Comparison of ENCODE assay signal across 8 cellular contexts in the genomic region with DNA sequence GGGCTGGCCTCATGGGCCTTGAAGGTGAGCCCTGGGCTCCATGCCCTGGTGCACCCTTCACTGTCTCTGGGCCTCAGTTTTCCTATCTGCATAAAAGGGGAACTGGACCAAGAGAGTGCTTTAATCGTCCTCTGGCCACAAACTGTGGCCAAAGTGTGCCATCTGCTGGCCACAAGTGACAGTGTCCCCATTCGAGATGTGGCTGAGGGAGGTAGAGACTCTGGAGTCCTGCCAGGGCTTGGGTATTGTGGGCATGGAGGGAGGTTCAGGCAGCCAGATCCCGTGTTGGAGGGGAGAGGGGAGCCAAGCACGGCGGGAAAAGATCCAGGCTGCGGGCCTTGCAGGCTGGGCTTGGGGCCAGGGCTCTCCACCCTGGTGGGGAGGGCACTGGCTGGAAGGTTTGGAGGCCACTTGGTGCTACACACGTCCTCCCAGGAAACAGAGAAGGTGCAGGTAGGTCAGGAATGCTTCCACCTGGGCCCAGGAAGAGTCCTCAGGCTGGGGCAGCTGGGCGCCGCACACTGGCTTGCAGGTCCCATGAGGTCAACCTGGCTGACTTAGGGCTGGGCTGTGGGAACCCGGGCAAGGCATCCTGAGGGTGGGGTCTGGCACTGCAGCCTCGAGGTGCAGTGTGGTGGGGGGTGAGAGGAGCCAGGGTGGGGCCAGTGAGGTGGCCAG. TPM values are rescaled to one million over a fixed set of nuclear protein-coding genes. Genes with fewer than 3 reads are reported as not detected.
A peak's percentile ranks its signal among the peaks of the same experiment; 100 is the strongest.
DNase-seq lines count a peak whose midpoint lies in the region; ATAC-seq and TF ChIP-seq lines count a peak whose summit lies in the region.

No MANE protein-coding gene starts in this region.

- H3K4me2 ChIP-seq in GM23338 = no peak overlapping the region

- no peaks in the 10 kb centered on the region; the same call in 1 of the 2 replicates for H3K4me1 ChIP-seq in GM23338 (ENCODE audit: insufficient read depth)
- no peaks in the 10 kb centered on the region for H3K4me1 ChIP-seq in breast epithelium

- H3K9me3 Mint-ChIP-seq in GM23338 = peaks cover 37% of the 10 kb centered on the region

- H3K27ac ChIP-seq in GM23338 (ENCODE audit: low read depth) (no peak overlapping the region), breast epithelium (no peak overlapping the region)

- H3K9me3 ChIP-seq in breast epithelium = peaks cover 8 to 17% of the 10 kb centered on the region in 2 donors

- H3K36me3 ChIP-seq in GM23338 (ENCODE audit: insufficient read depth) = no peaks in the 10 kb centered on the region
- H3K36me3 ChIP-seq in breast epithelium = no peaks in the 10 kb centered on the region

- ATAC-seq in GM23338 = peak; percentile 39
- ATAC-seq in GM21367 (IDR thresholded peaks at IDR 0.05; ENCODE audit: unreplicated experiment) = no peak
- ATAC-seq in HG03565 (IDR thresholded peaks at IDR 0.05; ENCODE audit: unreplicated experiment) = no peak

- H2AFZ ChIP-seq in GM23338 = no peak overlapping the region

- TF ChIP-seq CTCF in GM23338 (conservative IDR thresholded peaks at IDR 0.05; ENCODE audit: low read depth in 2 of 2) (peak; percentile 89 to 98), breast epithelium (IDR thresholded peaks at IDR 0.05) (peak in 2 of 3 donors; percentile 79 to 82)

- H3K27me3 Mint-ChIP-seq in GM23338 (ENCODE audit: insufficient read depth, low read depth, poor library complexity) = peaks cover 29% of the 10 kb centered on the region

- H3K4me1 Mint-ChIP-seq in GM23338 = peaks cover 9% of the 10 kb centered on the region; the same call in 2 of the 3 replicates

- H3K36me3 Mint-ChIP-seq in GM23338 (ENCODE audit: low read depth) = peaks cover 2% of the 10 kb centered on the region

- H3K79me2 ChIP-seq in GM23338 (replicated peaks; ENCODE audit: insufficient read depth) = no peaks in the 10 kb centered on the region

- H3K9me2 ChIP-seq in GM23338 (ENCODE audit: insufficient read depth) = no peaks in the 10 kb centered on the region

- intact Hi-C loops in breast epithelium (cut with DNase I; ENCODE audit: low total_unique reads) = loop anchor here (10.0 kb wide), 1 partner anchor 434 kb away; no protein-coding TSS in a partner anchor

- H3K4me3 Mint-ChIP-seq in GM23338 = no peak overlapping the region

- no peak for TF ChIP-seq POLR2A in breast epithelium (IDR thresholded peaks at IDR 0.05)

- no peaks in the 10 kb centered on the region for H3F3A ChIP-seq in GM23338 (replicated peaks; ENCODE audit: low read depth)

- H3K27ac Mint-ChIP-seq in GM23338 = no peak overlapping the region

- no peak overlapping the region for H3K4me3 ChIP-seq in GM23338
- no peak overlapping the region for H3K4me3 ChIP-seq in breast epithelium

- DNase-seq in Ammon's horn (ENCODE audit: low spot score) (peak; percentile 64), GM23338 (ENCODE audit: low spot score) (peak; percentile 69), NCI-H748 (lab: John Stamatoyannopoulos, UW; ENCODE audit: unreplicated experiment) (peak; percentile 78), breast epithelium (ENCODE audit: low spot score in 2 of 2) (peak in 1 of 2 donors; percentile 35), lung microvascular endothelial cell (ENCODE audit: low read depth in 2 of 2) (peak; percentile 44 to 72)
- no peak for DNase-seq in stimulated activated CD4-positive, alpha-beta T cell treated with anti-CD3 and anti-CD28 coated beads, Interleukin-4, amount 100 ng/mL, for 1 hour

- no peaks in the 10 kb centered on the region for H4K20me1 ChIP-seq in GM23338 (replicated peaks; ENCODE audit: insufficient read depth)

- H3K27me3 ChIP-seq in GM23338 (ENCODE audit: insufficient read depth) = peaks cover 11% of the 10 kb centered on the region
- H3K27me3 ChIP-seq in breast epithelium = peaks cover 0 to 31% of the 10 kb centered on the region in 2 donors

TF ChIP-seq in GM23338, 12 proteins besides CTCF, POLR2A, EP300 and RAD21 (continues in another document):
- TF ChIP-seq REST (IDR thresholded peaks at IDR 0.05; ENCODE audit: unreplicated experiment) (no peak), EZH2phosphoT487 (IDR thresholded peaks at IDR 0.05; ENCODE audit: unreplicated experiment) (no peak), ZNF331 (CRISPR knock-in tag; IDR thresholded peaks at IDR 0.05; ENCODE audit: low read depth) (no peak)
- TF ChIP-seq, protein P1, sequence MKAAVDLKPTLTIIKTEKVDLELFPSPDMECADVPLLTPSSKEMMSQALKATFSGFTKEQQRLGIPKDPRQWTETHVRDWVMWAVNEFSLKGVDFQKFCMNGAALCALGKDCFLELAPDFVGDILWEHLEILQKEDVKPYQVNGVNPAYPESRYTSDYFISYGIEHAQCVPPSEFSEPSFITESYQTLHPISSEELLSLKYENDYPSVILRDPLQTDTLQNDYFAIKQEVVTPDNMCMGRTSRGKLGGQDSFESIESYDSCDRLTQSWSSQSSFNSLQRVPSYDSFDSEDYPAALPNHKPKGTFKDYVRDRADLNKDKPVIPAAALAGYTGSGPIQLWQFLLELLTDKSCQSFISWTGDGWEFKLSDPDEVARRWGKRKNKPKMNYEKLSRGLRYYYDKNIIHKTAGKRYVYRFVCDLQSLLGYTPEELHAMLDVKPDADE (IDR thresholded peaks at IDR 0.05) = no peak

RNA-seq across cellular contexts. Expression of gene KIF26A, which starts 7.3 kb away (rescaled TPM):
- total RNA-seq in GM23338 (2014; rRNA removed; shearing (Covaris generic)) = 82.9 and 103 TPM in 2 replicates
- 5.6 and 6.4 TPM in 2 replicates for polyA plus RNA-seq in GM23338 (2016; fragmentation: Nextera tagmentation; extraction: Ambion mirVana)
- 1 to 10 TPM; 1.4 to 4.6 (median 2.2) TPM for total RNA-seq in breast epithelium
- total RNA-seq in lung microvascular endothelial cell = 6.1 and 24.0 TPM in 2 replicates

RNA-seq across cellular contexts. Expression of gene ASPG, which starts 45.6 kb away (rescaled TPM):
- total RNA-seq in GM23338 (2014; rRNA removed; shearing (Covaris generic)) = 1.4 and 6.2 TPM in 2 replicates
- 0.61 and 1.1 TPM in 2 replicates for polyA plus RNA-seq in GM23338 (2016; fragmentation: Nextera tagmentation; extraction: Ambion mirVana)
- under 1 TPM in 2 of 3 donors, not detected in 1; 0.15 to 0.33 TPM for total RNA-seq in breast epithelium
- total RNA-seq in lung microvascular endothelial cell = under 0.01 TPM in 1 of 2 replicates, not detected in the other
